In the genomic region with DNA sequence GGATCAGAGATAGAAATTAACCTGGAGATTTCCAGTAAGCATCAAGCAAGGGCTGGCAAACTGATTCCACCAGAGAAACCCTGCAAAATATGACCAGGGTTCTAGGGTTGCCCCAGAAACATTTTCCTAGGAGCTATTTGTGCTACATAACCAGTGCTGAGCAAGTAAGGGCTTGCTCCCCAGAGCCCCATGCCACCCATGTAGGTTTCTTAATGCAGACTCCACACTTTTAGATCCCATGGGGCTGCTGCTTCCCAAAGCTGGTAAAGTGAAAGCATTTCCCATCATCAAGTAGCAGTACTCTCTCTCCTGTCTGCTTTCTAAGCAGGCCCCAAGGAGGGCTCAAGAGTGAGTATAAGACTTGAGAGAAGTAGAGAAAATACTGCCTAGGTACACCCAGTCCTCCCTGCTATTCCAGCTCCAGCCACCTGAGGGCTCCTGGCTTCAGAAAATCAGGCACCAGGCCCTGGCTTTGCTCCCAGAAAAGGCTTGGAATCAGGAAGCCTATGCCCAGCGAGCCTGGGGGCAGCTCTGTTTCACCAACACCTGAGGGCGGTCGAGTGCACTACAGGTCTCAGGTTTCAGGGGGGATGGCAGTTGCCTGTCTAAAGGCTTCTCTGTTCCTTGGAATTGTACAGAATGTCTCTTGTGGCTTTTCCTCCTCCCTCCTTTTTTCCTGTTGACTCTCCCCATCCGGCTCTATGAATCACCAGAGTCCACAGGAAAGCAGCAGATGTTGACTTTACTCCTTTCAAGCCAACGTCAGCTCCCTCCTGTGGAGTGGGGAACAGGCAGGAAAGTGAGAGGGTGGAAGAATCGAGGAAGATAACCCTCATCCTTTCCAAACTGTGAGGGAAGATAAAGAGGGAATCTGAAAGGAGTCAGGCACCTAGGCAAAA, we compare ENCODE assay signal across 9 cellular contexts. TPM values are rescaled to one million over a fixed set of nuclear protein-coding genes. Genes with fewer than 3 reads are reported as not detected.
DNase-seq lines count a peak whose midpoint lies in the region; ATAC-seq and TF ChIP-seq lines count a peak whose summit lies in the region.
"Had no signal": no experiment of that assay in that cellular context is flagged by ENCODE, and none has a peak within 500 bp of the region (broad histone marks: within the 10 kb centered on the region; RNA-seq: fewer than 3 reads in every experiment).

No MANE protein-coding gene starts in this region.

- H3K36me3 ChIP-seq in CD8-positive, alpha-beta T cell (ENCODE audit: insufficient read depth, low read length), result no peaks in the 10 kb centered on the region
- H3K36me3 ChIP-seq in endocrine pancreas (ENCODE audit: control insufficient read depth, insufficient read depth, low read length) (no peaks in the 10 kb centered on the region), lung (ENCODE audit: control insufficient read depth in 2 of 2, insufficient read depth in 2 of 2, low read length in 2 of 2) (peaks cover 0 to 5% of the 10 kb centered on the region in 2 donors)

- no peaks in the 10 kb centered on the region for H3K4me1 ChIP-seq in CD8-positive, alpha-beta T cell (ENCODE audit: insufficient read depth, low read length)
- H3K4me1 ChIP-seq in endocrine pancreas (ENCODE audit: control insufficient read depth, insufficient read depth, low read length), result peaks cover 13% of the 10 kb centered on the region
- peaks cover 3 to 4% of the 10 kb centered on the region in 2 donors for H3K4me1 ChIP-seq in lung (ENCODE audit: control insufficient read depth in 2 of 2, insufficient read depth in 2 of 2, low read length in 2 of 2)

- 9 to 12% methylated on average over 6 of the region's 6 CpGs for WGBS in lung, 2 donors

- H3K27me3 Mint-ChIP-seq in CD8-positive, alpha-beta T cell (ENCODE audit: low read depth), result no peaks in the 10 kb centered on the region

- no peaks in the 10 kb centered on the region for H3K27me3 ChIP-seq in CD8-positive, alpha-beta T cell (ENCODE audit: insufficient read depth, low read length)
- H3K27me3 ChIP-seq in endocrine pancreas (ENCODE audit: control insufficient read depth, insufficient read depth, low read length), result no peaks in the 10 kb centered on the region
- no peaks in the 10 kb centered on the region for H3K27me3 ChIP-seq in lung (ENCODE audit: control insufficient read depth, insufficient read depth)

- H3K9me3 Mint-ChIP-seq in CD8-positive, alpha-beta T cell, result no peaks in the 10 kb centered on the region
- H3K9me3 Mint-ChIP-seq: T-helper 1 cell treated with Interleukin-12 subunit alpha and Interleukin-12 subunit beta and Interleukin-4 antibody, amounts not matched to agents 30 μg/mL and 1 μg/mL, for 36 hours had no signal

- intact Hi-C loops in CD8-positive, alpha-beta T cell (cut with DNase I, micrococcal nuclease), result loop anchor here (1.0 kb wide), 1 partner anchor 121 kb away; no protein-coding TSS in a partner anchor

- ATAC-seq in CD8-positive, alpha-beta T cell, result peak; percentile 85
- ATAC-seq in lung (ENCODE audit: insufficient read depth, low FRiP score) (peak; percentile 81), GM18511 (IDR thresholded peaks at IDR 0.05; ENCODE audit: unreplicated experiment) (no peak)

- H3K4me3 Mint-ChIP-seq in CD8-positive, alpha-beta T cell, result no peak overlapping the region
- H3K4me3 Mint-ChIP-seq: T-helper 1 cell treated with Interleukin-12 subunit alpha and Interleukin-12 subunit beta and Interleukin-4 antibody, amounts not matched to agents 30 μg/mL and 1 μg/mL, for 36 hours had no signal

- peaks cover 1% of the 10 kb centered on the region for H3K36me3 Mint-ChIP-seq in CD8-positive, alpha-beta T cell

- TF ChIP-seq CTCF in CD8-positive, alpha-beta T cell (IDR thresholded peaks at IDR 0.05), result peak; percentile 69
- peak; percentile 91 for TF ChIP-seq CTCF in lung (IDR thresholded peaks at IDR 0.05; ENCODE audit: control extremely low read depth, extremely low read depth)

- no peak overlapping the region for H3K4me3 ChIP-seq in CD8-positive, alpha-beta T cell (ENCODE audit: low read depth, low read length)
- H3K4me3 ChIP-seq in endocrine pancreas (ENCODE audit: control insufficient read depth, insufficient read depth, low read length), result no peak overlapping the region
- H3K4me3 ChIP-seq in lung, result no peak overlapping the region

- no peak overlapping the region for H3K27ac ChIP-seq in CD8-positive, alpha-beta T cell (ENCODE audit: low read depth, low read length)
- H3K27ac ChIP-seq in lung (ENCODE audit: low read depth in 1 of 2, low read length in 1 of 2), result peak overlapping the region; percentile 84 to 94

- peak overlapping the region; percentile 52 for H3K9ac ChIP-seq in endocrine pancreas (ENCODE audit: control insufficient read depth, insufficient read depth, low read length)

- CTCF ChIA-PET in CD8-positive, alpha-beta T cell (lab: Charles Lee), result interaction anchor here (0.7 to 3.3 kb wide), 33 partner anchors 9 to 130 kb away, joined by 3 to 29 read pairs (median 4); a partner anchor contains a TSS

- POLR2A ChIA-PET in CD8-positive, alpha-beta T cell (lab: Charles Lee), result interaction anchor here (0.8 to 1.7 kb wide), 2 partner anchors 33 to 75 kb away, joined by 4 to 7 read pairs; a partner anchor contains a TSS

- peaks cover under 1% of the 10 kb centered on the region for H3K4me1 Mint-ChIP-seq in CD8-positive, alpha-beta T cell (ENCODE audit: low read depth)

- no peak overlapping the region for H3K27ac Mint-ChIP-seq in CD8-positive, alpha-beta T cell
- H3K27ac Mint-ChIP-seq: T-helper 1 cell treated with Interleukin-12 subunit alpha and Interleukin-12 subunit beta and Interleukin-4 antibody, amounts not matched to agents 30 μg/mL and 1 μg/mL, for 36 hours had no signal

- no peaks in the 10 kb centered on the region for H3K9me3 ChIP-seq in CD8-positive, alpha-beta T cell (ENCODE audit: low read length)
- H3K9me3 ChIP-seq in endocrine pancreas (ENCODE audit: control insufficient read depth, low read length), result no peaks in the 10 kb centered on the region
- H3K9me3 ChIP-seq in lung (ENCODE audit: control insufficient read depth in 2 of 2, insufficient read depth in 1 of 2, low read length in 1 of 2), result no peaks in the 10 kb centered on the region

- DNase-seq in CD8-positive, alpha-beta T cell, result peak in 6 of 7 experiments; percentile 16 to 65 (median 40)
- DNase-seq in HPDE6-E6E7 (ENCODE audit: extremely low spot score) (peak; percentile 99), NCI-H748 treated with DMSO at 0.1 percent for 48 hours (lab: John Stamatoyannopoulos, UW) (peak; percentile 97), lung (ENCODE audit: low spot score) (peak; percentile 97)
- peak; percentile 81 for DNase-seq in activated CD8-positive, alpha-beta memory T cell treated with anti-CD3 and anti-CD28 coated beads for 24 hours
- DNase-seq in stimulated activated CD4-positive, alpha-beta T cell treated with anti-CD3 and anti-CD28 coated beads, Interleukin-4, amount 100 ng/mL, for 48 hours (ENCODE audit: low read depth in 2 of 2), result peak; percentile 40 to 41

RNA-seq across cellular contexts. Expression of a gene that starts 6.2 kb away (rescaled TPM):
- total RNA-seq in CD8-positive, alpha-beta T cell, result not detected
- total RNA-seq in lung, result 1 to 10 TPM; 3.4 to 3.7 TPM
- 1 to 10 TPM; 2.0 to 2.1 TPM for polyA plus RNA-seq in lung

RNA-seq across cellular contexts. Expression of a gene that starts 18.0 kb away (rescaled TPM):
- 1 to 10 TPM in 1 of 2 experiments, under 1 TPM in 1; 0.53 to 1.1 TPM for total RNA-seq in CD8-positive, alpha-beta T cell
- total RNA-seq in lung, result 10 to 100 TPM in 1 of 2 donors, 1 to 10 TPM in 1; 5.2 to 23.3 TPM
- polyA plus RNA-seq in lung, result 10 to 100 TPM in 1 of 2 donors, 1 to 10 TPM in 1; 6.7 to 15.7 TPM

RNA-seq across cellular contexts. Expression of a gene that starts 26.7 kb away (rescaled TPM):
- 10 to 100 TPM; 11.8 TPM for total RNA-seq in CD8-positive, alpha-beta T cell
- 10 to 100 TPM; 24.6 to 28.6 TPM for total RNA-seq in lung
- 10 to 100 TPM; 25.0 to 29.6 TPM for polyA plus RNA-seq in lung

RNA-seq across cellular contexts. Expression of a gene that starts 33.0 kb away (rescaled TPM):
- total RNA-seq in CD8-positive, alpha-beta T cell, result 10 to 100 TPM; 16.3 to 16.6 TPM
- 10 to 100 TPM; 23.5 to 54.9 TPM for total RNA-seq in lung
- 10 to 100 TPM; 26.4 to 32.1 TPM for polyA plus RNA-seq in lung

RNA-seq across cellular contexts. Expression of a gene that starts 35.4 kb away (rescaled TPM):
- total RNA-seq in CD8-positive, alpha-beta T cell, result 100 to 1,000 TPM; 180 to 187 TPM
- total RNA-seq in lung, result 100 to 1,000 TPM; 106 to 128 TPM
- polyA plus RNA-seq in lung, result 100 to 1,000 TPM; 121 to 152 TPM

Comparison
In these comparisons a context has a peak if more than half of its experiments do, and no peak if none do; other contexts are left out.
1. DNase-seq: peak in every context shown above with its lines; median percentile 99 in HPDE6-E6E7; 97 in NCI-H748 treated with DMSO at 0.1 percent for 48 hours; 97 in lung; 81 in activated CD8-positive, alpha-beta memory T cell treated with anti-CD3 and anti-CD28 coated beads for 24 hours; 40 in CD8-positive, alpha-beta T cell; 40 in stimulated activated CD4-positive, alpha-beta T cell treated with anti-CD3 and anti-CD28 coated beads, Interleukin-4, amount 100 ng/mL, for 48 hours.
2. RNA of a gene that starts 6.2 kb away (total RNA-seq): 3.4 to 3.7 TPM in lung; not detected in CD8-positive, alpha-beta T cell; every median in the first group is over 4 times any median in the second.